ENCODE assay signal across 16 cellular contexts in genomic region chr18:35247412-35248249, GRCh38. TPM values are rescaled to one million over a fixed set of nuclear protein-coding genes. Genes with fewer than 3 reads are reported as not detected.
DNase-seq lines count a peak whose midpoint lies in the region; ATAC-seq and TF ChIP-seq lines count a peak whose summit lies in the region.
"Had no signal": no experiment of that assay in that cellular context is flagged by ENCODE, and none has a peak within 500 bp of the region (broad histone marks: within the 10 kb centered on the region; RNA-seq: fewer than 3 reads in every experiment).

No MANE protein-coding gene starts in this region.

- no peak overlapping the region for H3K14ac ChIP-seq in mesenchymal stem cell (ENCODE audit: low read length in 2 of 2)

- no peak overlapping the region for H3K27ac ChIP-seq in mesenchymal stem cell (ENCODE audit: low read length, poor library complexity, severe bottlenecking)
- H3K27ac ChIP-seq in endodermal cell (ENCODE audit: low read depth, low read length), result no peak overlapping the region
- H3K27ac ChIP-seq: body of pancreas, SJCRH30 had no signal

- H3K18ac ChIP-seq in mesenchymal stem cell (ENCODE audit: low read depth in 1 of 2, low read length in 2 of 2), result no peak overlapping the region

- WGBS in mesenchymal stem cell, result 99% methylated on average over 14 of the region's 14 CpGs
- 97 to 98% methylated on average over 13 to 14 of the region's 14 CpGs for WGBS in endodermal cell (ENCODE audit: insufficient coverage in 1 of 2, insufficient read length in 1 of 2), 2 experiments

- H3K4me1 ChIP-seq in BE2C (no peaks in the 10 kb centered on the region), mesenchymal stem cell (ENCODE audit: control insufficient read depth, insufficient read depth, low read depth, low read length) (no peaks in the 10 kb centered on the region), endodermal cell (ENCODE audit: control insufficient read depth, insufficient read depth, low read length) (no peaks in the 10 kb centered on the region)
- H3K4me1 ChIP-seq: SJCRH30 had no signal

- peaks cover 67% of the 10 kb centered on the region for H3K9me3 Mint-ChIP-seq in endodermal cell
- H3K9me3 Mint-ChIP-seq: immature natural killer cell had no signal

- H2BK15ac ChIP-seq in mesenchymal stem cell (ENCODE audit: low read depth, poor library complexity, severe bottlenecking), result no peak overlapping the region

- H3K36me3 ChIP-seq in BE2C (peaks cover 39% of the 10 kb centered on the region), mesenchymal stem cell (ENCODE audit: control insufficient read depth in 1 of 2, insufficient read depth in 2 of 2, low read depth in 1 of 2, low read length in 2 of 2) (peaks cover 28 to 95% of the 10 kb centered on the region in 2 experiments), endodermal cell (ENCODE audit: control insufficient read depth, insufficient read depth, low read length) (peaks cover 94% of the 10 kb centered on the region)

- H3K4me3 ChIP-seq in BE2C (ENCODE audit: low read depth, low read length) (no peak overlapping the region), mesenchymal stem cell (ENCODE audit: insufficient read depth in 1 of 2, low read depth in 1 of 2, low read length in 2 of 2) (peak overlapping the region in 1 of 2 experiments; percentile 50), endodermal cell (ENCODE audit: low read length) (no peak overlapping the region)
- H3K4me3 ChIP-seq: body of pancreas, SJCRH30 had no signal

- H3K27me3 ChIP-seq in BE2C, result no peaks in the 10 kb centered on the region
- H3K27me3 ChIP-seq in mesenchymal stem cell (ENCODE audit: control insufficient read depth in 1 of 2, insufficient read depth in 1 of 2, low read length in 2 of 2), result no peaks in the 10 kb centered on the region
- no peaks in the 10 kb centered on the region for H3K27me3 ChIP-seq in endodermal cell (ENCODE audit: control insufficient read depth, insufficient read depth, low read length, poor library complexity, severe bottlenecking)
- H3K27me3 ChIP-seq: body of pancreas, SJCRH30 had no signal

- H3K4me1 Mint-ChIP-seq in endodermal cell, result peaks cover under 1% of the 10 kb centered on the region

- no peak overlapping the region for H2BK12ac ChIP-seq in mesenchymal stem cell (ENCODE audit: low read length in 2 of 2)

- H3K36me3 Mint-ChIP-seq in endodermal cell (ENCODE audit: low read depth), result peaks cover 97% of the 10 kb centered on the region

- H4K8ac ChIP-seq in mesenchymal stem cell (ENCODE audit: low read length), result no peak overlapping the region

- no peak for TF ChIP-seq CTCF in BE2C (IDR thresholded peaks at IDR 0.05; ENCODE audit: low read depth, low read length)
- no peak for TF ChIP-seq CTCF in endodermal cell (conservative IDR thresholded peaks at IDR 0.05)

- no peak overlapping the region for H3K4me2 ChIP-seq in mesenchymal stem cell (ENCODE audit: low read length, poor library complexity, severe bottlenecking)

- ATAC-seq in GM18858 (IDR thresholded peaks at IDR 0.05; ENCODE audit: unreplicated experiment), result peak; percentile 46
- ATAC-seq: body of pancreas had no signal

- no peak overlapping the region for H3K23ac ChIP-seq in mesenchymal stem cell (ENCODE audit: low read length in 2 of 2)

- H3K4ac ChIP-seq in mesenchymal stem cell (ENCODE audit: low read depth in 1 of 2, low read length in 2 of 2), result no peak overlapping the region

- DNase-seq in Ammon's horn (ENCODE audit: low spot score) (peak; percentile 27), NOMO-1 treated with dmso at 0.1 percent for 144 hours (lab: John Stamatoyannopoulos, UW; ENCODE audit: unreplicated experiment) (peak; percentile 55), medulla oblongata (ENCODE audit: extremely low spot score) (peak; percentile 44), BE2C (no peak), mesenchymal stem cell (no peak), endodermal cell (no peak), KG1 (lab: John Stamatoyannopoulos, UW) (no peak)
- DNase-seq: activated CD4-positive, alpha-beta T cell treated with anti-CD3 and anti-CD28 coated beads for 48 hours; activated naive CD4-positive, alpha-beta T cell treated with anti-CD3 and anti-CD28 coated beads for 36 hours; body of pancreas; dermis blood vessel endothelial cell; immature natural killer cell; NCI-H1436 treated with DMSO at 0.1 percent for 48 hours; NCI-H226; SJCRH30 had no signal

- H2BK120ac ChIP-seq in mesenchymal stem cell (ENCODE audit: low read depth, low read length), result no peak overlapping the region

- no peak overlapping the region for H2AK5ac ChIP-seq in mesenchymal stem cell (ENCODE audit: low read length, severe bottlenecking)

- H3K9me3 ChIP-seq in BE2C, result no peaks in the 10 kb centered on the region
- peaks cover 95% of the 10 kb centered on the region for H3K9me3 ChIP-seq in mesenchymal stem cell (ENCODE audit: control insufficient read depth, low read length)
- peaks cover 92% of the 10 kb centered on the region for H3K9me3 ChIP-seq in endodermal cell (ENCODE audit: control insufficient read depth, low read length)
- H3K9me3 ChIP-seq: body of pancreas, SJCRH30 had no signal

- H2AFZ ChIP-seq in mesenchymal stem cell (ENCODE audit: low read depth, low read length), result no peak overlapping the region

- H2BK5ac ChIP-seq in mesenchymal stem cell (ENCODE audit: low read depth, low read length, poor library complexity, severe bottlenecking), result no peak overlapping the region

- no peak overlapping the region for H3K4me3 Mint-ChIP-seq in endodermal cell
- H3K4me3 Mint-ChIP-seq: activated naive CD4-positive, alpha-beta T cell treated with anti-CD3 and anti-CD28 coated beads for 36 hours; immature natural killer cell had no signal

- no peak overlapping the region for H4K91ac ChIP-seq in mesenchymal stem cell (ENCODE audit: low read length)

- H3K27me3 Mint-ChIP-seq in endodermal cell (ENCODE audit: insufficient read depth), result no peaks in the 10 kb centered on the region

- no peak overlapping the region for H3K27ac Mint-ChIP-seq in endodermal cell
- H3K27ac Mint-ChIP-seq: activated naive CD4-positive, alpha-beta T cell treated with anti-CD3 and anti-CD28 coated beads for 36 hours had no signal

- H3K9ac ChIP-seq in mesenchymal stem cell (ENCODE audit: low read length) (no peak overlapping the region), endodermal cell (ENCODE audit: extremely low read depth, low read length, poor library complexity, severe bottlenecking) (no peak overlapping the region)

- peaks cover 16% of the 10 kb centered on the region for H3K79me1 ChIP-seq in mesenchymal stem cell (replicated peaks; ENCODE audit: low read length, poor library complexity, severe bottlenecking)

RNA-seq across cellular contexts. Expression of gene ZNF397, which starts 6.8 kb away (rescaled TPM):
- 21.9 TPM for polyA plus RNA-seq in BE2C (2012; ENCODE audit: insufficient read depth, insufficient read length, low read depth)
- polyA plus RNA-seq in mesenchymal stem cell (2013, experiment 1 of 2), result 4.0 TPM
- polyA plus RNA-seq in mesenchymal stem cell (2013, experiment 2 of 2), result 3.6 TPM
- 10 to 100 TPM; 44.1 to 64.6 TPM for total RNA-seq in endodermal cell
- 43.1 TPM for polyA plus RNA-seq in endodermal cell (2013, experiment 1 of 2)
- 37.0 TPM for polyA plus RNA-seq in endodermal cell (2013, experiment 2 of 2)

RNA-seq across cellular contexts. Expression of gene ZSCAN30, which starts 42.4 kb away (rescaled TPM):
- 6.8 TPM for polyA plus RNA-seq in BE2C (2012; ENCODE audit: insufficient read depth, insufficient read length, low read depth)
- polyA plus RNA-seq in mesenchymal stem cell (2013, experiment 1 of 2), result 8.5 TPM
- 8.3 TPM for polyA plus RNA-seq in mesenchymal stem cell (2013, experiment 2 of 2)
- total RNA-seq in endodermal cell, result 10 to 100 TPM; 20.1 to 29.6 TPM
- 14.9 TPM for polyA plus RNA-seq in endodermal cell (2013, experiment 1 of 2)
- polyA plus RNA-seq in endodermal cell (2013, experiment 2 of 2), result 13.5 TPM

Comparison
In these comparisons a context has a peak if more than half of its experiments do, and no peak if none do; other contexts are left out.
1. DNase-seq: peak in Ammon's horn (single experiment), NOMO-1 treated with dmso at 0.1 percent for 144 hours (single experiment) and medulla oblongata (single experiment); none in BE2C (single experiment), mesenchymal stem cell (single experiment), endodermal cell (single experiment) and KG1 (single experiment).